9 cellular contexts compared by ENCODE assay signal in genomic region chr19:13881231-13881691, GRCh38. TPM values are rescaled to one million over a fixed set of nuclear protein-coding genes. Genes with fewer than 3 reads are reported as not detected.
DNase-seq lines count a peak whose midpoint lies in the region; ATAC-seq, FAIRE-seq and TF ChIP-seq lines count a peak whose summit lies in the region.
"Had no signal": no experiment of that assay in that cellular context is flagged by ENCODE, and none has a peak within 500 bp of the region (broad histone marks: within the 10 kb centered on the region; RNA-seq: fewer than 3 reads in every experiment).

No MANE protein-coding gene starts in this region.

- POLR2A ChIA-PET in HepG2 (lab: Yijun Ruan, JAX): interaction anchor here (1.0 to 2.1 kb wide), 3 partner anchors 125 to 256 kb away, joined by 3 to 7 read pairs (median 5); partner anchors contain the start of genes ASF1B and RFX1

- H3K79me2 ChIP-seq in HepG2 (ENCODE audit: insufficient read depth, low read length): no peaks in the 10 kb centered on the region

- peak overlapping the region; percentile 95 for H3K4me2 ChIP-seq in HepG2 (ENCODE audit: low read depth, low read length)

- H3K9me3 Mint-ChIP-seq in activated naive CD4-positive, alpha-beta T cell treated with anti-CD3 and anti-CD28 coated beads, Interleukin-2, amount 10 ng/mL, durations not matched to agents 7 days and 5 days: no peaks in the 10 kb centered on the region

- TF ChIP-seq CTCF in HepG2 (CRISPR knock-in tag; IDR thresholded peaks at IDR 0.05) (peak; percentile 51), right lobe of liver (IDR thresholded peaks at IDR 0.05) (no peak)

- H3K27me3 ChIP-seq in HepG2 (ENCODE audit: control insufficient read depth in 1 of 2, insufficient read depth in 2 of 2, low read length in 2 of 2): peaks cover 1 to 17% of the 10 kb centered on the region in 2 experiments; a peak in 2 of 5 replicates
- no peaks in the 10 kb centered on the region for H3K27me3 ChIP-seq in right lobe of liver

- peak; percentile 68 for ATAC-seq in HepG2
- ATAC-seq in right lobe of liver: no peak

- H4K20me1 ChIP-seq in HepG2 (ENCODE audit: insufficient read depth, low read length): no peaks in the 10 kb centered on the region

- TF ChIP-seq RAD21 in HepG2 (CRISPR knock-in tag; IDR thresholded peaks at IDR 0.05): no peak

- TF ChIP-seq POLR2A in HepG2 (IDR thresholded peaks at IDR 0.05; ENCODE audit: insufficient read depth in 1 of 2, low read depth in 2 of 2, low read length in 2 of 2) (no peak), right lobe of liver (IDR thresholded peaks at IDR 0.05) (no peak)

- H3K9me3 ChIP-seq in HepG2 (ENCODE audit: low read length): no peaks in the 10 kb centered on the region
- H3K9me3 ChIP-seq in right lobe of liver: no peaks in the 10 kb centered on the region
- H3K9me3 ChIP-seq in mesodermal cell (ENCODE audit: control insufficient read depth, low read length): no peaks in the 10 kb centered on the region

- CTCF ChIA-PET in HepG2 (lab: Yijun Ruan, JAX; ENCODE audit: low intra/inter-chr PET ratio, low total read pairs): interaction anchor here (1.0 to 5.0 kb wide), 3 partner anchors 21 to 192 kb away, joined by 3 to 79 read pairs (median 3); partner anchors contain the start of gene MISP3
- CTCF ChIA-PET in activated naive CD4-positive, alpha-beta T cell treated with anti-CD3 and anti-CD28 coated beads, Interleukin-2, amount 10 ng/mL, durations not matched to agents 7 days and 5 days (lab: Charles Lee): interaction anchor here (0.6 to 5.3 kb wide), 13 partner anchors 23 to 255 kb away, joined by 3 to 67 read pairs (median 8); partner anchors contain the start of genes ASF1B, IL27RA and MISP3

- TF ChIP-seq EP300 in HepG2 (IDR thresholded peaks at IDR 0.05; ENCODE audit: low read depth in 2 of 2, low read length in 2 of 2) (no peak), HepG2 (CRISPR knock-in tag; IDR thresholded peaks at IDR 0.05; ENCODE audit: borderline replicate concordance) (no peak)

- H3K36me3 Mint-ChIP-seq in activated naive CD4-positive, alpha-beta T cell treated with anti-CD3 and anti-CD28 coated beads, Interleukin-2, amount 10 ng/mL, durations not matched to agents 7 days and 5 days: no peaks in the 10 kb centered on the region

- peak; percentile 45 for DNase-seq in HepG2 (ENCODE audit: low spot score)
- no peak for DNase-seq in right lobe of liver
- DNase-seq in activated naive CD4-positive, alpha-beta T cell treated with anti-CD3 and anti-CD28 coated beads, Interleukin-2, amount 10 ng/mL, durations not matched to agents 7 days and 5 days: peak; percentile 45
- peak; percentile 33 for DNase-seq in urothelium cell line (ENCODE audit: low spot score)
- no peak for DNase-seq in central memory CD4-positive, alpha-beta T cell
- DNase-seq in DMS114 treated with DMSO at 0.1 percent for 48 hours (lab: John Stamatoyannopoulos, UW; ENCODE audit: unreplicated experiment): no peak
- no peak for DNase-seq in HTR-8/SVneo (ENCODE audit: insufficient read length, low spot score)

- no TSS peak for BruUV-seq in HepG2 (replicated peaks; lab: Mats Ljungman, UMichigan)

- in situ Hi-C loops in HepG2 (cut with HindIII; ENCODE audit: extremely low pct_ligation_motif_present, low pct_unique_long_range_greater_than_20kb): loop anchor here (5.0 to 25.0 kb wide), 3 partner anchors 71 to 531 kb away; partner anchors contain the start of genes DCAF15, DDX39A and MISP3

- peak overlapping the region; percentile 20 for H2AFZ ChIP-seq in HepG2 (ENCODE audit: low read length)

- WGBS in HepG2 (ENCODE audit: low lambda C conversion rate): 1% methylated on average over 12 of the region's 12 CpGs
- WGBS in right lobe of liver (ENCODE audit: insufficient coverage, low coverage, low lambda C conversion rate, missing lambda C conversion rate): 33% methylated on average over 5 of the region's 12 CpGs
- 6 to 23% methylated on average over 7 to 8 of the region's 12 CpGs for WGBS in mesodermal cell (ENCODE audit: insufficient coverage in 2 of 2), 2 experiments

- H3K36me3 ChIP-seq in HepG2 (replicated peaks in 1 of 2; ENCODE audit: control insufficient read depth in 1 of 2, insufficient read depth in 2 of 2, low read length in 2 of 2) (no peaks in the 10 kb centered on the region), right lobe of liver (no peaks in the 10 kb centered on the region), mesodermal cell (ENCODE audit: control insufficient read depth, insufficient read depth, low read length) (no peaks in the 10 kb centered on the region)

- intact Hi-C loops in HepG2 (cut with micrococcal nuclease; ENCODE audit: unreplicated experiment): loop anchor here (2.0 kb wide), 1 partner anchor 72 kb away; the partner anchor contains the start of gene DCAF15
- intact Hi-C loops in right lobe of liver (cut with DNase I): loop anchor here (10.0 kb wide), 2 partner anchors 164 to 174 kb away; no protein-coding TSS in a partner anchor

- H3K27me3 Mint-ChIP-seq in activated naive CD4-positive, alpha-beta T cell treated with anti-CD3 and anti-CD28 coated beads, Interleukin-2, amount 10 ng/mL, durations not matched to agents 7 days and 5 days: peaks cover 22% of the 10 kb centered on the region

- peak overlapping the region; percentile 50 to 74 (median 55) for H3K4me3 ChIP-seq in HepG2 (replicated peaks in 1 of 3; ENCODE audit: insufficient read depth in 1 of 3, low read depth in 2 of 3, low read length in 3 of 3)
- no peak overlapping the region for H3K4me3 ChIP-seq in right lobe of liver
- no peak overlapping the region for H3K4me3 ChIP-seq in mesodermal cell (ENCODE audit: extremely low read depth, insufficient read depth, low read length, poor library complexity, severe bottlenecking)

- H3K4me1 ChIP-seq in HepG2 (ENCODE audit: insufficient read depth, low read length): peaks cover 48% of the 10 kb centered on the region
- H3K4me1 ChIP-seq in right lobe of liver: peaks cover 0 to 10% (median 3%) of the 10 kb centered on the region in 4 donors
- H3K4me1 ChIP-seq in mesodermal cell (ENCODE audit: control insufficient read depth, insufficient read depth, low read length, poor library complexity, severe bottlenecking): peaks cover 16% of the 10 kb centered on the region

- FAIRE-seq in HepG2 (lab: Jason Lieb, UNC): no peak
- no peak for FAIRE-seq in urothelium cell line (lab: Jason Lieb, UNC)
- FAIRE-seq in HTR-8/SVneo (lab: Jason Lieb, UNC): no peak
- FAIRE-seq: G401.6 had no signal

- peaks cover 46% of the 10 kb centered on the region for H3K4me1 Mint-ChIP-seq in activated naive CD4-positive, alpha-beta T cell treated with anti-CD3 and anti-CD28 coated beads, Interleukin-2, amount 10 ng/mL, durations not matched to agents 7 days and 5 days

- peak overlapping the region; percentile 35 for H3K4me3 Mint-ChIP-seq in activated naive CD4-positive, alpha-beta T cell treated with anti-CD3 and anti-CD28 coated beads, Interleukin-2, amount 10 ng/mL, durations not matched to agents 7 days and 5 days

- H3K27ac ChIP-seq in HepG2 (ENCODE audit: extremely low read length, insufficient read depth, low read length) (no peak overlapping the region), right lobe of liver (no peak overlapping the region), mesodermal cell (ENCODE audit: low read depth, low read length, severe bottlenecking) (peak overlapping the region; percentile 77)

- H3K9ac ChIP-seq in HepG2 (ENCODE audit: insufficient read depth, low read depth, low read length): peak overlapping the region; percentile 58

- H3K27ac Mint-ChIP-seq in activated naive CD4-positive, alpha-beta T cell treated with anti-CD3 and anti-CD28 coated beads, Interleukin-2, amount 10 ng/mL, durations not matched to agents 7 days and 5 days: peak overlapping the region; percentile 87

RNA-seq across cellular contexts. Expression of gene NANOS3, which starts 4.3 kb away (rescaled TPM):
- not detected in 2 replicates for total RNA-seq in HepG2 (2016; rRNA removed; fragmentation: Illumina TruSeq; extraction: Trizol)
- not detected in 2 replicates for total RNA-seq in HepG2 (2016; cell fraction: cytosol; rRNA removed; fragmentation: Illumina TruSeq; extraction: Trizol; ENCODE audit: low read depth)
- not detected in 2 replicates for total RNA-seq in HepG2 (2016; cell fraction: insoluble cytoplasmic fraction; rRNA removed; fragmentation: Illumina TruSeq; extraction: Trizol)
- total RNA-seq in HepG2 (2016; cell fraction: membrane; rRNA removed; fragmentation: Illumina TruSeq; extraction: Trizol): not detected in 2 replicates
- total RNA-seq in HepG2 (2016; cell fraction: nucleus; rRNA removed; fragmentation: Illumina TruSeq; extraction: Trizol): not detected in 2 replicates
- polyA plus RNA-seq in HepG2 (2011; rRNA removed): 0.21 TPM in 1 of 2 replicates, not detected in the other
- not detected in 2 replicates for polyA plus RNA-seq in HepG2 (2011; cell fraction: cytosol; rRNA removed)
- 1.1 and 1.8 TPM in 2 replicates for polyA plus RNA-seq in HepG2 (2011; cell fraction: nucleus; rRNA removed)
- polyA plus RNA-seq in HepG2 (2012): 1.1 TPM in 1 of 2 replicates, not detected in the other
- not detected in 2 replicates for polyA plus RNA-seq in HepG2 (2016; cell fraction: cytosol; fragmentation: Illumina TruSeq; extraction: Trizol; ENCODE audit: low read depth)
- polyA plus RNA-seq in HepG2 (2016; cell fraction: insoluble cytoplasmic fraction; fragmentation: Illumina TruSeq; extraction: Trizol; ENCODE audit: low read depth): not detected in 2 replicates
- not detected in 2 replicates for polyA plus RNA-seq in HepG2 (2016; cell fraction: membrane; fragmentation: Illumina TruSeq; extraction: Trizol; ENCODE audit: low read depth)
- not detected in 2 replicates for polyA plus RNA-seq in HepG2 (2016; cell fraction: nucleus; fragmentation: Illumina TruSeq; extraction: Trizol; ENCODE audit: insufficient read depth, low read depth)
- not detected in 2 replicates for polyA minus RNA-seq in HepG2 (2011; rRNA and poly(A)+ RNA removed; ENCODE audit: low replicate concordance)
- polyA minus RNA-seq in HepG2 (2011; cell fraction: cytosol; rRNA and poly(A)+ RNA removed): not detected in 2 replicates
- polyA minus RNA-seq in HepG2 (2011; cell fraction: nucleus; rRNA and poly(A)+ RNA removed): not detected in 2 replicates
- not detected for total RNA-seq in right lobe of liver
- polyA plus RNA-seq in mesodermal cell (2013, experiment 1 of 2): 3.8 TPM
- 2.2 TPM for polyA plus RNA-seq in mesodermal cell (2013, experiment 2 of 2)

RNA-seq across cellular contexts. Expression of gene BRME1, which starts 24.7 kb away (rescaled TPM):
- total RNA-seq in HepG2 (2016; rRNA removed; fragmentation: Illumina TruSeq; extraction: Trizol) (0.84 and 1.5 TPM in 2 replicates), right lobe of liver (1 to 10 TPM in 4 of 6 experiments, under 1 TPM in 2; 0.34 to 3.7 (median 1.2) TPM)
- total RNA-seq in HepG2 (2016; cell fraction: cytosol; rRNA removed; fragmentation: Illumina TruSeq; extraction: Trizol; ENCODE audit: low read depth): 0.35 and 0.40 TPM in 2 replicates
- total RNA-seq in HepG2 (2016; cell fraction: insoluble cytoplasmic fraction; rRNA removed; fragmentation: Illumina TruSeq; extraction: Trizol): 1.1 TPM in 2 replicates
- total RNA-seq in HepG2 (2016; cell fraction: membrane; rRNA removed; fragmentation: Illumina TruSeq; extraction: Trizol): 0.25 and 0.69 TPM in 2 replicates
- total RNA-seq in HepG2 (2016; cell fraction: nucleus; rRNA removed; fragmentation: Illumina TruSeq; extraction: Trizol): 1.2 and 1.3 TPM in 2 replicates
- polyA plus RNA-seq in HepG2 (2011; rRNA removed): 0.74 and 0.91 TPM in 2 replicates
- 0.55 and 0.72 TPM in 2 replicates for polyA plus RNA-seq in HepG2 (2011; cell fraction: cytosol; rRNA removed)
- 5.7 and 8.2 TPM in 2 replicates for polyA plus RNA-seq in HepG2 (2011; cell fraction: nucleus; rRNA removed)
- 1.3 and 1.8 TPM in 2 replicates for polyA plus RNA-seq in HepG2 (2012)
- polyA plus RNA-seq in HepG2 (2016; cell fraction: cytosol; fragmentation: Illumina TruSeq; extraction: Trizol; ENCODE audit: low read depth): 0.09 TPM in 1 of 2 replicates, not detected in the other
- polyA plus RNA-seq in HepG2 (2016; cell fraction: insoluble cytoplasmic fraction; fragmentation: Illumina TruSeq; extraction: Trizol; ENCODE audit: low read depth): 1.1 and 1.8 TPM in 2 replicates
- polyA plus RNA-seq in HepG2 (2016; cell fraction: membrane; fragmentation: Illumina TruSeq; extraction: Trizol; ENCODE audit: low read depth): 0.23 and 0.31 TPM in 2 replicates
- 5.8 and 5.9 TPM in 2 replicates for polyA plus RNA-seq in HepG2 (2016; cell fraction: nucleus; fragmentation: Illumina TruSeq; extraction: Trizol; ENCODE audit: insufficient read depth, low read depth)
- polyA minus RNA-seq in HepG2 (2011; rRNA and poly(A)+ RNA removed; ENCODE audit: low replicate concordance): 1.2 and 5.8 TPM in 2 replicates
- 1.3 TPM in 1 of 2 replicates, not detected in the other for polyA minus RNA-seq in HepG2 (2011; cell fraction: cytosol; rRNA and poly(A)+ RNA removed)
- 2.2 and 2.4 TPM in 2 replicates for polyA minus RNA-seq in HepG2 (2011; cell fraction: nucleus; rRNA and poly(A)+ RNA removed)
- polyA plus RNA-seq in mesodermal cell (2013, experiment 1 of 2): 1.9 TPM
- polyA plus RNA-seq in mesodermal cell (2013, experiment 2 of 2): 1.7 TPM

RNA-seq across cellular contexts. Expression of gene CC2D1A, which starts 24.7 kb away (rescaled TPM):
- total RNA-seq in HepG2 (2016; rRNA removed; fragmentation: Illumina TruSeq; extraction: Trizol) (6.4 and 9.7 TPM in 2 replicates), right lobe of liver (10 to 100 TPM; 16.5 to 29.8 (median 18.1) TPM)
- total RNA-seq in HepG2 (2016; cell fraction: cytosol; rRNA removed; fragmentation: Illumina TruSeq; extraction: Trizol; ENCODE audit: low read depth): 5.0 and 5.7 TPM in 2 replicates
- 4.7 and 10.2 TPM in 2 replicates for total RNA-seq in HepG2 (2016; cell fraction: insoluble cytoplasmic fraction; rRNA removed; fragmentation: Illumina TruSeq; extraction: Trizol)
- 5.3 and 5.8 TPM in 2 replicates for total RNA-seq in HepG2 (2016; cell fraction: membrane; rRNA removed; fragmentation: Illumina TruSeq; extraction: Trizol)
- 9.4 and 12.9 TPM in 2 replicates for total RNA-seq in HepG2 (2016; cell fraction: nucleus; rRNA removed; fragmentation: Illumina TruSeq; extraction: Trizol)
- 11.5 and 17.0 TPM in 2 replicates for polyA plus RNA-seq in HepG2 (2011; rRNA removed)
- polyA plus RNA-seq in HepG2 (2011; cell fraction: cytosol; rRNA removed): 4.6 and 5.8 TPM in 2 replicates
- 100 and 116 TPM in 2 replicates for polyA plus RNA-seq in HepG2 (2011; cell fraction: nucleus; rRNA removed)
- 16.4 and 23.4 TPM in 2 replicates for polyA plus RNA-seq in HepG2 (2012)
- 1.2 and 1.8 TPM in 2 replicates for polyA plus RNA-seq in HepG2 (2016; cell fraction: cytosol; fragmentation: Illumina TruSeq; extraction: Trizol; ENCODE audit: low read depth)
- polyA plus RNA-seq in HepG2 (2016; cell fraction: insoluble cytoplasmic fraction; fragmentation: Illumina TruSeq; extraction: Trizol; ENCODE audit: low read depth): 9.0 and 11.9 TPM in 2 replicates
- 2.8 and 3.2 TPM in 2 replicates for polyA plus RNA-seq in HepG2 (2016; cell fraction: membrane; fragmentation: Illumina TruSeq; extraction: Trizol; ENCODE audit: low read depth)
- polyA plus RNA-seq in HepG2 (2016; cell fraction: nucleus; fragmentation: Illumina TruSeq; extraction: Trizol; ENCODE audit: insufficient read depth, low read depth): 55.9 and 56.2 TPM in 2 replicates
- polyA minus RNA-seq in HepG2 (2011; rRNA and poly(A)+ RNA removed; ENCODE audit: low replicate concordance): 13.2 and 19.3 TPM in 2 replicates
- 4.7 and 6.5 TPM in 2 replicates for polyA minus RNA-seq in HepG2 (2011; cell fraction: cytosol; rRNA and poly(A)+ RNA removed)
- polyA minus RNA-seq in HepG2 (2011; cell fraction: nucleus; rRNA and poly(A)+ RNA removed): 20.1 and 21.6 TPM in 2 replicates
- 23.7 TPM for polyA plus RNA-seq in mesodermal cell (2013, experiment 1 of 2)
- 18.6 TPM for polyA plus RNA-seq in mesodermal cell (2013, experiment 2 of 2)

RNA-seq across cellular contexts. Expression of gene PODNL1, which starts 57.0 kb away (rescaled TPM):
- total RNA-seq in HepG2 (2016; rRNA removed; fragmentation: Illumina TruSeq; extraction: Trizol) (not detected in 2 replicates), right lobe of liver (under 1 TPM in 2 of 6 experiments, not detected in 4; 0.19 to 0.33 TPM)
- total RNA-seq in HepG2 (2016; cell fraction: cytosol; rRNA removed; fragmentation: Illumina TruSeq; extraction: Trizol; ENCODE audit: low read depth): not detected in 2 replicates
- total RNA-seq in HepG2 (2016; cell fraction: insoluble cytoplasmic fraction; rRNA removed; fragmentation: Illumina TruSeq; extraction: Trizol): not detected in 2 replicates
- total RNA-seq in HepG2 (2016; cell fraction: membrane; rRNA removed; fragmentation: Illumina TruSeq; extraction: Trizol): 0.17 TPM in 1 of 2 replicates, not detected in the other
- total RNA-seq in HepG2 (2016; cell fraction: nucleus; rRNA removed; fragmentation: Illumina TruSeq; extraction: Trizol): not detected in 2 replicates
- 0.18 TPM in 1 of 2 replicates, not detected in the other for polyA plus RNA-seq in HepG2 (2011; rRNA removed)
- polyA plus RNA-seq in HepG2 (2011; cell fraction: cytosol; rRNA removed): 0.15 TPM in 1 of 2 replicates, not detected in the other
- 0.26 TPM in 2 replicates for polyA plus RNA-seq in HepG2 (2011; cell fraction: nucleus; rRNA removed)
- 0.19 and 0.24 TPM in 2 replicates for polyA plus RNA-seq in HepG2 (2012)
- not detected in 2 replicates for polyA plus RNA-seq in HepG2 (2016; cell fraction: cytosol; fragmentation: Illumina TruSeq; extraction: Trizol; ENCODE audit: low read depth)
- polyA plus RNA-seq in HepG2 (2016; cell fraction: insoluble cytoplasmic fraction; fragmentation: Illumina TruSeq; extraction: Trizol; ENCODE audit: low read depth): not detected in 2 replicates
- not detected in 2 replicates for polyA plus RNA-seq in HepG2 (2016; cell fraction: membrane; fragmentation: Illumina TruSeq; extraction: Trizol; ENCODE audit: low read depth)
- not detected in 2 replicates for polyA plus RNA-seq in HepG2 (2016; cell fraction: nucleus; fragmentation: Illumina TruSeq; extraction: Trizol; ENCODE audit: insufficient read depth, low read depth)
- polyA minus RNA-seq in HepG2 (2011; rRNA and poly(A)+ RNA removed; ENCODE audit: low replicate concordance): 0.54 TPM in 1 of 2 replicates, not detected in the other
- polyA minus RNA-seq in HepG2 (2011; cell fraction: cytosol; rRNA and poly(A)+ RNA removed): not detected in 2 replicates
- polyA minus RNA-seq in HepG2 (2011; cell fraction: nucleus; rRNA and poly(A)+ RNA removed): not detected in 2 replicates
- 1.2 TPM for polyA plus RNA-seq in mesodermal cell (2013, experiment 1 of 2)
- 2.5 TPM for polyA plus RNA-seq in mesodermal cell (2013, experiment 2 of 2)

Comparison
In these comparisons a context has a peak if more than half of its experiments do, and no peak if none do; other contexts are left out.
1. DNase-seq: peak in HepG2 (single experiment), activated naive CD4-positive, alpha-beta T cell treated with anti-CD3 and anti-CD28 coated beads, Interleukin-2, amount 10 ng/mL, durations not matched to agents 7 days and 5 days (single experiment) and urothelium cell line (single experiment); none in right lobe of liver (0 of 3), central memory CD4-positive, alpha-beta T cell (single experiment), DMS114 treated with DMSO at 0.1 percent for 48 hours (single experiment) and HTR-8/SVneo (single experiment).
2. H3K4me3 ChIP-seq: peak in HepG2 (3 of 3); none in right lobe of liver (0 of 3) and mesodermal cell (single experiment).